19 cellular contexts compared by ENCODE assay signal in genomic region chr3:72116226-72116625, GRCh38.
"Had no signal": no experiment of that assay in that cellular context is flagged by ENCODE, and none has a peak within 500 bp of the region (broad histone marks: within the 10 kb centered on the region; RNA-seq: fewer than 3 reads in every experiment).

No MANE protein-coding gene starts in this region.

- ATAC-seq: heart left ventricle; naive thymus-derived CD8-positive, alpha-beta T cell; pancreas; psoas muscle; right lobe of liver; stimulated activated memory B cell treated with anti-CD40 and anti-IgM and Interleukin-4, amounts not matched to agents 10 μg/mL and 1 μg/mL and 100 μg/mL, for 72 hours; stimulated activated naive CD8-positive, alpha-beta T cell treated with anti-CD3 and anti-CD28 coated beads, Interleukin-15, amount 100 ng/mL, for 72 hours had no signal

- DNase-seq: heart left ventricle; immature natural killer cell; islet precursor cell; left ventricle myocardium inferior; naive thymus-derived CD8-positive, alpha-beta T cell; pancreas; psoas muscle; right lobe of liver; stimulated activated CD4-positive, alpha-beta T cell treated with anti-CD3 and anti-CD28 coated beads, Interleukin-1b, Interleukin-23, amount 100 ng/mL, for 48 hours; stimulated activated CD4-positive, alpha-beta T cell treated with anti-CD3 and anti-CD28 coated beads, Interleukin-2, amount 100 ng/mL, for 48 hours; stimulated activated CD4-positive, alpha-beta T cell treated with anti-CD3 and anti-CD28 coated beads, Interleukin-4, amount 100 ng/mL, for 4 hours; stimulated activated CD8-positive, alpha-beta memory T cell treated with anti-CD3 and anti-CD28 coated beads, Interleukin-4, amount 100 ng/mL, for 48 hours; stimulated activated naive CD4-positive, alpha-beta T cell treated with Interleukin-2 at 50 U/mL for 16 hours; stimulated activated naive CD8-positive, alpha-beta T cell treated with anti-CD3 and anti-CD28 coated beads, Interleukin-15, amount 100 ng/mL, for 72 hours; testis; thyroid gland; transverse colon; upper lobe of left lung had no signal
